Comparison of ENCODE assay signal across 1 cellular context in genomic region chr17:35969558-35970442, GRCh38.
TF ChIP-seq lines count a peak whose summit lies in the region.

No MANE protein-coding gene starts in this region.

TF ChIP-seq in GM12878, 131 proteins besides CTCF, POLR2A, EP300 and RAD21 (continued from another document):
- TF ChIP-seq TCF7 (IDR thresholded peaks at IDR 0.05; ENCODE audit: borderline replicate concordance) (no peak), DPF2 (IDR thresholded peaks at IDR 0.05) (no peak), HDAC2 (IDR thresholded peaks at IDR 0.05) (no peak), IRF4 (IDR thresholded peaks at IDR 0.05; ENCODE audit: low read depth, low read length) (no peak), ZZZ3 (IDR thresholded peaks at IDR 0.05; ENCODE audit: control insufficient read depth, insufficient read length, low read depth) (no peak), ETV6 (conservative IDR thresholded peaks at IDR 0.05 in 1 of 2, IDR thresholded peaks at IDR 0.05 in 1 of 2; ENCODE audit: borderline replicate concordance in 1 of 2, low read depth in 1 of 2) (no peak), POU2F2 (IDR thresholded peaks at IDR 0.05; ENCODE audit: borderline replicate concordance, low read depth, low read length) (0 out of 3 replicates have a peak, but pooled peaks have one; percentile 34), CBFB (IDR thresholded peaks at IDR 0.05; ENCODE audit: low read depth) (no peak), SIX5 (IDR thresholded peaks at IDR 0.05; ENCODE audit: low read depth, low read length, severe bottlenecking) (no peak)
- TF ChIP-seq, protein P1, sequence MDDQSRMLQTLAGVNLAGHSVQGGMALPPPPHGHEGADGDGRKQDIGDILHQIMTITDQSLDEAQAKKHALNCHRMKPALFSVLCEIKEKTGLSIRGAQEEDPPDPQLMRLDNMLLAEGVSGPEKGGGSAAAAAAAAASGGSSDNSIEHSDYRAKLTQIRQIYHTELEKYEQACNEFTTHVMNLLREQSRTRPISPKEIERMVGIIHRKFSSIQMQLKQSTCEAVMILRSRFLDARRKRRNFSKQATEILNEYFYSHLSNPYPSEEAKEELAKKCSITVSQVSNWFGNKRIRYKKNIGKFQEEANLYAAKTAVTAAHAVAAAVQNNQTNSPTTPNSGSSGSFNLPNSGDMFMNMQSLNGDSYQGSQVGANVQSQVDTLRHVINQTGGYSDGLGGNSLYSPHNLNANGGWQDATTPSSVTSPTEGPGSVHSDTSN (IDR thresholded peaks at IDR 0.05; ENCODE audit: insufficient replicate concordance, low read depth, low read length) = no peak
